ENCODE assay signal across 9 cellular contexts in genomic region chr19:1690570-1691307, GRCh38. TPM values are rescaled to one million over a fixed set of nuclear protein-coding genes. Genes with fewer than 3 reads are reported as not detected.
DNase-seq lines count a peak whose midpoint lies in the region; ATAC-seq, FAIRE-seq and TF ChIP-seq lines count a peak whose summit lies in the region.
"Had no signal": no experiment of that assay in that cellular context is flagged by ENCODE, and none has a peak within 500 bp of the region (broad histone marks: within the 10 kb centered on the region; RNA-seq: fewer than 3 reads in every experiment).

No MANE protein-coding gene starts in this region.

- no peak overlapping the region for H3K4me3 Mint-ChIP-seq in Caco-2 (ENCODE audit: unreplicated experiment)
- H3K4me3 Mint-ChIP-seq: dendritic cell treated with granulocyte-macrophage colony-stimulating factor and Interleukin-4, amounts not matched to agents 40 ng/mL and 50 ng/mL, for 4 days had no signal

- no peaks in the 10 kb centered on the region for H3K36me3 Mint-ChIP-seq in Caco-2 (ENCODE audit: insufficient read depth, unreplicated experiment)

- no peak for ATAC-seq in HG02610 (IDR thresholded peaks at IDR 0.05; ENCODE audit: unreplicated experiment)

- H3K9me3 Mint-ChIP-seq in Caco-2 (ENCODE audit: unreplicated experiment) = no peaks in the 10 kb centered on the region

- FAIRE-seq in GM12891 (lab: Jason Lieb, UNC) = no peak

- no peak overlapping the region for H3K4me3 ChIP-seq in Caco-2 (ENCODE audit: low read depth, low read length)

- DNase-seq in Caco-2 (peak; percentile 68 to 72), MV-4-11 (lab: John Stamatoyannopoulos, UW) (peak; percentile 20), activated T-cell treated with anti-CD3 and anti-CD28 coated beads for 24 hours (ENCODE audit: low read depth) (peak; percentile 24), islet precursor cell (peak; percentile 74), GM12891 (ENCODE audit: insufficient read length, low spot score) (no peak), dedifferentiated amniotic fluid mesenchymal stem cell (ENCODE audit: extremely low spot score) (no peak), GM19238 (ENCODE audit: insufficient read length, low spot score) (no peak)

- POLR2A ChIA-PET in Caco-2 (lab: Charles Lee) = no interaction called here

- BruUV-seq in Caco-2 (replicated peaks; lab: Mats Ljungman, UMichigan) = no TSS peak

- H3K36me3 ChIP-seq in Caco-2 (ENCODE audit: control insufficient read depth, insufficient read depth, low read length) = no peaks in the 10 kb centered on the region

- H3K4me1 Mint-ChIP-seq in Caco-2 (ENCODE audit: low read depth, unreplicated experiment) = no peaks in the 10 kb centered on the region

- 0 out of 2 replicates have a peak, but pooled peaks cover 5% of the 10 kb centered on the region for H3K4me1 ChIP-seq in Caco-2

- H3K9me3 ChIP-seq in Caco-2 = no peaks in the 10 kb centered on the region; the same call in 1 of the 2 replicates

- H3K27me3 Mint-ChIP-seq in Caco-2 (ENCODE audit: insufficient read depth, unreplicated experiment) = peaks cover 12% of the 10 kb centered on the region

- intact Hi-C loops in Caco-2 (cut with micrococcal nuclease; ENCODE audit: unreplicated experiment) = no loop called here

- TF ChIP-seq CTCF in Caco-2 (IDR thresholded peaks at IDR 0.05; ENCODE audit: insufficient read depth in 1 of 2, low read depth in 1 of 2, low read length in 1 of 2, severe bottlenecking in 1 of 2, unreplicated experiment in 1 of 2) = no peak

- no peaks in the 10 kb centered on the region for H3K27me3 ChIP-seq in Caco-2 (replicated peaks; ENCODE audit: control insufficient read depth, insufficient read depth, low read length)

- no peak for TF ChIP-seq POLR2A in GM12891 (IDR thresholded peaks at IDR 0.05; ENCODE audit: low read depth, low read length)

- no peak overlapping the region for H3K27ac Mint-ChIP-seq in Caco-2 (ENCODE audit: unreplicated experiment)
- H3K27ac Mint-ChIP-seq: dendritic cell treated with granulocyte-macrophage colony-stimulating factor and Interleukin-4, amounts not matched to agents 40 ng/mL and 50 ng/mL, for 4 days had no signal

- CTCF ChIA-PET in Caco-2 (lab: Charles Lee) = no interaction called here

TF ChIP-seq in GM12891, 5 proteins besides CTCF, POLR2A, EP300 and RAD21:
- TF ChIP-seq POLR2AphosphoS5 (IDR thresholded peaks at IDR 0.05; ENCODE audit: low read depth, low read length) (no peak), PAX5 (IDR thresholded peaks at IDR 0.05; ENCODE audit: insufficient read depth, low read length, severe bottlenecking) (no peak), TAF1 (IDR thresholded peaks at IDR 0.05; ENCODE audit: low read depth, low read length) (no peak), POU2F2 (IDR thresholded peaks at IDR 0.05; ENCODE audit: low read depth, low read length) (no peak), SPI1 (IDR thresholded peaks at IDR 0.05; ENCODE audit: low read depth, low read length) (no peak)
TF ChIP-seq in GM12891: peak in this region for 0.

RNA-seq across cellular contexts. Expression of gene TCF3, which starts 38.3 kb away (rescaled TPM):
- 147 and 162 TPM in 2 replicates for total RNA-seq in Caco-2 (2022)
- 146 TPM for polyA plus RNA-seq in GM12891 (2012; ENCODE audit: low read depth, missing spikeins)

Comparison
In these comparisons a context has a peak if more than half of its experiments do, and no peak if none do; other contexts are left out.
1. DNase-seq: peak in Caco-2 (2 of 2), MV-4-11 (single experiment), activated T-cell treated with anti-CD3 and anti-CD28 coated beads for 24 hours (single experiment) and islet precursor cell (single experiment); none in GM12891 (single experiment), dedifferentiated amniotic fluid mesenchymal stem cell (single experiment) and GM19238 (single experiment).